18 cellular contexts compared by ENCODE assay signal in the genomic region with DNA sequence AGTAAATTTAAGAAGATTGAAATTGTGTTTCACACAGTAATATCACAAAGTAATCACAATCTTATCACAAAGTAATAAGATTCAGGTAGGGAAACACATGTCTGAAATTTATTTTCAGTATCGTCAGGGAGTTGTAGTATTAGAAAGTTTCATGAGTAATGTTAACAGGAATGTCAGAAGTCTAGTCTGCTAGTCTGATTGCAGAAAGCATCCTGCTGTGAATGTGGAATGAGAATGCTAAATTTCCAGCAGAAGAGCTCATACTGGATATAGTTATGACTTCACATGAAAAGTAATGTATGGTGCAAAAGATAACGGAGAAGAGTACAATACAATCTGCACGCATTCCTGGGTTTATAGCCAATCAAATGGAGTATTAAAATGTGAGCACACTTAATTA.
"Had no signal": no experiment of that assay in that cellular context is flagged by ENCODE, and none has a peak within 500 bp of the region (broad histone marks: within the 10 kb centered on the region; RNA-seq: fewer than 3 reads in every experiment).

No MANE protein-coding gene starts in this region.

- H3K9me3 ChIP-seq: transverse colon had no signal

- H3K36me3 Mint-ChIP-seq: activated naive CD8-positive, alpha-beta T cell treated with anti-CD3 and anti-CD28 coated beads for 36 hours had no signal

- H3K27me3 Mint-ChIP-seq: activated naive CD8-positive, alpha-beta T cell treated with anti-CD3 and anti-CD28 coated beads for 36 hours; effector memory CD8-positive, alpha-beta T cell; T-helper 17 cell had no signal

- H3K9me3 Mint-ChIP-seq: activated naive CD8-positive, alpha-beta T cell treated with anti-CD3 and anti-CD28 coated beads for 36 hours; activated T-helper 1 cell treated with anti-CD3 and anti-CD28 coated beads, Interleukin-12 subunit alpha, Interleukin-12 subunit beta, Interleukin-2, Interleukin-4 antibody, amounts not matched to agents 30 ng/mL and 10 ng/mL and 1 ng/mL, durations not matched to agents 14 hours and 24 hours and 36 hours; effector memory CD8-positive, alpha-beta T cell; nephron had no signal

- DNase-seq: activated CD4-positive, alpha-beta T cell treated with anti-CD3 and anti-CD28 coated beads for 1 hour; activated CD4-positive, alpha-beta T cell treated with anti-CD3 and anti-CD28 coated beads, Interleukin-2, amount 50 U/mL, for 4 hours; activated naive CD4-positive, alpha-beta T cell; activated naive CD8-positive, alpha-beta T cell treated with anti-CD3 and anti-CD28 coated beads for 36 hours; activated T-cell treated with anti-CD3 and anti-CD28 coated beads for 4 hours; cerebellar nuclear complex; effector memory CD8-positive, alpha-beta T cell; midbrain; occipital lobe; stimulated activated CD4-positive, alpha-beta T cell treated with anti-CD3 and anti-CD28 coated beads, Interleukin-2, amount 100 ng/mL, for 24 hours; stimulated activated naive CD8-positive, alpha-beta T cell treated with anti-CD3 and anti-CD28 coated beads, Interleukin-15, Interleukin-2, amounts not matched to agents 100 U/mL and 50 U/mL, for 24 hours; T-helper 17 cell; transverse colon; WERI-Rb-1 had no signal

- H3K27ac ChIP-seq: hepatocyte, transverse colon, WERI-Rb-1 had no signal

- H3K27ac Mint-ChIP-seq: activated naive CD8-positive, alpha-beta T cell treated with anti-CD3 and anti-CD28 coated beads for 36 hours; activated T-helper 1 cell treated with anti-CD3 and anti-CD28 coated beads, Interleukin-12 subunit alpha, Interleukin-12 subunit beta, Interleukin-2, Interleukin-4 antibody, amounts not matched to agents 30 ng/mL and 10 ng/mL and 1 ng/mL, durations not matched to agents 14 hours and 24 hours and 36 hours; effector memory CD8-positive, alpha-beta T cell; T-helper 17 cell had no signal

- H3K27me3 ChIP-seq: hepatocyte, transverse colon had no signal

- H3K36me3 ChIP-seq: transverse colon, WERI-Rb-1 had no signal

- H3K4me3 Mint-ChIP-seq: activated naive CD8-positive, alpha-beta T cell treated with anti-CD3 and anti-CD28 coated beads for 36 hours; activated T-helper 1 cell treated with anti-CD3 and anti-CD28 coated beads, Interleukin-12 subunit alpha, Interleukin-12 subunit beta, Interleukin-2, Interleukin-4 antibody, amounts not matched to agents 30 ng/mL and 10 ng/mL and 1 ng/mL, durations not matched to agents 14 hours and 24 hours and 36 hours; effector memory CD8-positive, alpha-beta T cell; nephron; T-helper 17 cell had no signal

- H3K4me3 ChIP-seq: hepatocyte, transverse colon had no signal

- H3K4me1 ChIP-seq: transverse colon had no signal

- ATAC-seq: effector memory CD8-positive, alpha-beta T cell; left lobe of liver; stimulated activated naive CD8-positive, alpha-beta T cell treated with anti-CD3 and anti-CD28 coated beads, Interleukin-15, Interleukin-2, amounts not matched to agents 100 U/mL and 50 U/mL, for 24 hours; T-helper 17 cell had no signal

- H3K4me1 Mint-ChIP-seq: activated naive CD8-positive, alpha-beta T cell treated with anti-CD3 and anti-CD28 coated beads for 36 hours; T-helper 17 cell had no signal
